Comparison of ENCODE assay signal across 25 cellular contexts in the genomic region with DNA sequence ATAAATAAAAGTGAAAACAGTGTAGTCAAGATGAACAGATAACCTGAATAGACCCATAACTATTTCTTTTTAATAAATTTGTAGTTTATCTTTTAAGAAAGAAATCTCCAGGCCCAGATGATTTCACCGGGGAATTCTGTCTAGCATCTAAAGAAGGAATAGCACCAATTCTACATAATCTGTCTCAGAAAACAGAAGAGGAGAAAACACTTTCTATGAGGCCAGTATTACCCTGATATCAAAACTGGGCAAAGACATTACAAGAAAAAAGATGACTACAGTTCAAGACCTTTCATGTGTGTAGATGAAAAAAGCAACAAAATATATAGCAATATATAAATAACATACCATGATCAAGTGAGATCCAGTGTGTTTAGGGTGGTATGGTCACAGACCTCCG. TPM values are rescaled to one million over a fixed set of nuclear protein-coding genes. Genes with fewer than 3 reads are reported as not detected.
"Had no signal": no experiment of that assay in that cellular context is flagged by ENCODE, and none has a peak within 500 bp of the region (broad histone marks: within the 10 kb centered on the region; RNA-seq: fewer than 3 reads in every experiment).

No MANE protein-coding gene starts in this region.

- DNase-seq: colonic mucosa; cortex of kidney; dermis blood vessel endothelial cell; effector CD4-positive, alpha-beta T cell; effector CD8-positive, alpha-beta T cell; effector memory CD4-positive, alpha-beta T cell; effector memory CD8-positive, alpha-beta T cell; endodermal cell; erythroblast; esophagus squamous epithelium; foreskin fibroblast; foreskin keratinocyte; foreskin melanocyte; gastrocnemius medialis; glutamatergic neuron; head of caudate nucleus; heart left ventricle; heart right ventricle had no signal

- H3K27me3 ChIP-seq: colonic mucosa, esophagus muscularis mucosa, esophagus squamous epithelium, foreskin keratinocyte, gastrocnemius medialis, gastroesophageal sphincter, heart left ventricle, heart right ventricle had no signal

- H3K4me3 ChIP-seq: colonic mucosa, coronary artery, esophagus muscularis mucosa, esophagus squamous epithelium, gastrocnemius medialis, gastroesophageal sphincter, heart left ventricle, heart right ventricle had no signal

- ATAC-seq: effector memory CD8-positive, alpha-beta T cell; esophagus mucosa; foreskin keratinocyte; gastrocnemius medialis; gastroesophageal sphincter; heart left ventricle; heart right ventricle had no signal

- H3K27ac ChIP-seq: colonic mucosa, coronary artery, epithelial cell of prostate, esophagus muscularis mucosa, esophagus squamous epithelium, foreskin keratinocyte, gastrocnemius medialis, gastroesophageal sphincter, heart left ventricle, heart right ventricle had no signal

- H3K9me3 ChIP-seq: colonic mucosa, esophagus muscularis mucosa, esophagus squamous epithelium, gastrocnemius medialis had no signal

- H3K4me1 ChIP-seq: colonic mucosa, esophagus muscularis mucosa, esophagus squamous epithelium, foreskin keratinocyte, gastrocnemius medialis, gastroesophageal sphincter, heart left ventricle, heart right ventricle had no signal

- H3K36me3 ChIP-seq: colonic mucosa, esophagus muscularis mucosa, esophagus squamous epithelium, gastrocnemius medialis, gastroesophageal sphincter, heart left ventricle, heart right ventricle had no signal

RNA-seq across cellular contexts. Expression of gene TTC23L, which starts 31.4 kb away (rescaled TPM):
- total RNA-seq: endothelial cell of umbilical vein, epithelial cell of proximal tubule, esophagus mucosa, esophagus muscularis mucosa, gastrocnemius medialis had no signal
- polyA plus RNA-seq: endothelial cell of umbilical vein, foreskin keratinocyte had no signal
